34 cellular contexts compared by ENCODE assay signal in the genomic region with DNA sequence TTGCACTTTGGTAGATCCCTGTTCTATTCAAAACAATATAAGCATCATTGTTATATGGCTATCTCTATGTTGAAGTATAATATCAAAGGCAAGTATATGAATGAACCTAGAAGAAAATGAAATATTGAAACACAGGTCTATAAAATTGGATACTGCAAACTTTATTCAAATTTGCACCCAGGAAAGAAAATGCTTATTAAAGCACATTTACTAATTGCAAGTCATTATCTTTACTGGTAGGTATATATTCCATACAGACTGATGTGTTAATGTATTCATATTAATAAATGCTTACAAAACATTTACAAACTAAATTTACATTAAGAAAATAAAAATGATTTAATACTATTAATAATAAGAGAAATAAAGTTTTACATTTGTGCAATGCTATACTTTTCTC.
"Had no signal": no experiment of that assay in that cellular context is flagged by ENCODE, and none has a peak within 500 bp of the region (broad histone marks: within the 10 kb centered on the region; RNA-seq: fewer than 3 reads in every experiment).

No MANE protein-coding gene starts in this region.

- H3K4me3 ChIP-seq: adrenal gland, body of pancreas, breast epithelium had no signal

- H3K9me3 ChIP-seq: adrenal gland, body of pancreas, breast epithelium had no signal

- H3K4me1 ChIP-seq: adrenal gland, body of pancreas, breast epithelium had no signal

- H3K36me3 ChIP-seq: adrenal gland, brain microvascular endothelial cell, breast epithelium had no signal

- H3K27ac ChIP-seq: adrenal gland, body of pancreas, brain microvascular endothelial cell, breast epithelium, VCaP had no signal

- H3K27me3 ChIP-seq: adrenal gland, body of pancreas, brain microvascular endothelial cell, breast epithelium had no signal

- DNase-seq: activated B cell treated with CpG ODN at 0.5 μM for 24 hours; activated CD4-positive, alpha-beta memory T cell treated with anti-CD3 and anti-CD28 coated beads for 36 hours; activated CD4-positive, alpha-beta T cell treated with anti-CD3 and anti-CD28 coated beads for 4 hours; activated CD4-positive, alpha-beta T cell treated with anti-CD3 and anti-CD28 coated beads, Interleukin-2, amount 10 ng/mL, durations not matched to agents 24 days and 14 days; activated CD4-positive, alpha-beta T cell treated with anti-CD3 and anti-CD28 coated beads, Interleukin-2, amount 50 U/mL, for 1 hour; activated CD4-positive, alpha-beta T cell treated with anti-CD3 and anti-CD28 coated beads, Interleukin-2, amount 50 U/mL, for 4 hours; activated CD4-positive, CD25-positive, alpha-beta regulatory T cell treated with anti-CD3 and anti-CD28 coated beads, Interleukin-2, amount 50 U/mL, for 72 hours; activated CD8-positive, alpha-beta memory T cell treated with anti-CD3 and anti-CD28 coated beads, Interleukin-2, amount 50 U/mL, for 4 hours; activated CD8-positive, alpha-beta T cell treated with anti-CD3 and anti-CD28 coated beads for 36 hours; activated effector memory CD4-positive, alpha-beta T cell treated with anti-CD3 and anti-CD28 coated beads, Interleukin-2, amount 50 U/mL, for 16 hours; activated gamma-delta T cell treated with Interleukin-2 at 50 U/mL for 16 hours; activated naive CD4-positive, alpha-beta T cell; activated naive CD4-positive, alpha-beta T cell treated with anti-CD3 and anti-CD28 coated beads for 36 hours; activated naive CD4-positive, alpha-beta T cell treated with anti-CD3 and anti-CD28 coated beads, Interleukin-2, amount 50 U/mL, for 16 hours; activated naive CD8-positive, alpha-beta T cell treated with anti-CD3 and anti-CD28 coated beads for 36 hours; activated T-cell treated with anti-CD3 and anti-CD28 coated beads for 4 hours; activated T-cell treated with anti-CD3 and anti-CD28 coated beads, Interleukin-2, amount 50 U/mL, for 1 hour; activated T-cell treated with anti-CD3 and anti-CD28 coated beads, Interleukin-2, amount 50 U/mL, for 4 hours; activated T-cell treated with anti-CD3 and anti-CD28 coated beads, Interleukin-2, amount 50 U/mL, for 72 hours; adrenal gland; amniotic stem cell; aorta; body of pancreas; brain microvascular endothelial cell; central memory CD4-positive, alpha-beta T cell; T-helper 1 cell; T-helper 2 cell; T-helper 9 cell had no signal

- ATAC-seq: activated CD8-positive, alpha-beta T cell treated with anti-CD3 and anti-CD28 coated beads for 36 hours; activated naive CD4-positive, alpha-beta T cell treated with anti-CD3 and anti-CD28 coated beads, Interleukin-2, amount 50 U/mL, for 72 hours; activated T-cell treated with anti-CD3 and anti-CD28 coated beads, Interleukin-2, amount 50 U/mL, for 4 hours; activated T-cell treated with anti-CD3 and anti-CD28 coated beads, Interleukin-2, amount 50 U/mL, for 72 hours; activated T-helper 17 cell treated with anti-CD3 and anti-CD28 coated beads, Interleukin-2, amount 50 U/mL, for 72 hours; body of pancreas had no signal

- FAIRE-seq: astrocyte, TTC549 had no signal
